14 cellular contexts compared by ENCODE assay signal in genomic region chr13:97266328-97266727, GRCh38. TPM values are rescaled to one million over a fixed set of nuclear protein-coding genes. Genes with fewer than 3 reads are reported as not detected.
DNase-seq lines count a peak whose midpoint lies in the region; TF ChIP-seq lines count a peak whose summit lies in the region.
"Had no signal": no experiment of that assay in that cellular context is flagged by ENCODE, and none has a peak within 500 bp of the region (broad histone marks: within the 10 kb centered on the region; RNA-seq: fewer than 3 reads in every experiment).

No MANE protein-coding gene starts in this region.

- no peak for TF ChIP-seq POLR2A in esophagus muscularis mucosa (IDR thresholded peaks at IDR 0.05; ENCODE audit: low read depth)

- no peak for TF ChIP-seq EP300 in esophagus muscularis mucosa (IDR thresholded peaks at IDR 0.05)

- no peaks in the 10 kb centered on the region for H3K9me3 ChIP-seq in esophagus muscularis mucosa

- H3K27me3 ChIP-seq in esophagus muscularis mucosa (no peaks in the 10 kb centered on the region), rectal smooth muscle tissue (ENCODE audit: control insufficient read depth, insufficient read depth, low read length) (no peaks in the 10 kb centered on the region)

- peaks cover 0 to 4% (median 0%) of the 10 kb centered on the region in 4 donors for H3K36me3 ChIP-seq in esophagus muscularis mucosa
- no peaks in the 10 kb centered on the region for H3K36me3 ChIP-seq in rectal smooth muscle tissue (ENCODE audit: control insufficient read depth, insufficient read depth, low read length)

- H3K4me1 ChIP-seq in esophagus muscularis mucosa (peaks cover 65 to 97% (median 91%) of the 10 kb centered on the region in 4 donors), rectal smooth muscle tissue (ENCODE audit: control insufficient read depth, insufficient read depth, low read length) (peaks cover 28% of the 10 kb centered on the region)

- H3K4me3 ChIP-seq in esophagus muscularis mucosa = peak overlapping the region in 1 of 4 donors; percentile 22
- no peak overlapping the region for H3K4me3 ChIP-seq in rectal smooth muscle tissue (ENCODE audit: low read length)
- H3K4me3 ChIP-seq: K562, SK-N-MC had no signal

- TF ChIP-seq CTCF in esophagus muscularis mucosa (IDR thresholded peaks at IDR 0.05) = no peak

- WGBS in esophagus muscularis mucosa = 54% methylated on average over 8 of the region's 8 CpGs

- peak; percentile 90 for DNase-seq in DMS79 treated with DMSO at 0.1 percent for 48 hours (lab: John Stamatoyannopoulos, UW)
- peak; percentile 71 for DNase-seq in NCI-H524 treated with DMSO at 0.1 percent for 48 hours (lab: John Stamatoyannopoulos, UW)
- DNase-seq in esophagus muscularis mucosa (ENCODE audit: extremely low spot score) = no peak
- DNase-seq in activated naive CD4-positive, alpha-beta T cell treated with anti-CD3 and anti-CD28 coated beads, Interleukin-2, amount 50 U/mL, for 16 hours = no peak
- no peak for DNase-seq in amygdala (lab: John Stamatoyannopoulos, UW)
- DNase-seq in NCI-H1092 (lab: John Stamatoyannopoulos, UW) = no peak
- DNase-seq in T-helper 1 cell = no peak
- DNase-seq: NCI-H1105; posterior cingulate gyrus; stimulated activated CD4-positive, alpha-beta T cell treated with anti-CD3 and anti-CD28 coated beads, Interleukin-12 subunit alpha, Interleukin-12 subunit beta, amount 100 ng/mL, for 4 hours; stimulated activated naive CD4-positive, alpha-beta T cell treated with Interleukin-2 at 50 U/mL for 16 hours had no signal

- intact Hi-C loops in esophagus muscularis mucosa (cut with DNase I) = no loop called here

- H3K9ac ChIP-seq in rectal smooth muscle tissue (ENCODE audit: low read length) = no peak overlapping the region

- H3K27ac ChIP-seq in esophagus muscularis mucosa (replicated peaks in 1 of 4) (peak overlapping the region; percentile 56 to 79 (median 64)), rectal smooth muscle tissue (ENCODE audit: low read depth, low read length) (peak overlapping the region; percentile 28)
- H3K27ac ChIP-seq: SK-N-MC had no signal

RNA-seq across cellular contexts. Expression of gene MBNL2, which starts 44.2 kb away (rescaled TPM):
- 100 to 1,000 TPM in 2 of 4 donors, 10 to 100 TPM in 2; 92.8 to 132 (median 101) TPM for total RNA-seq in esophagus muscularis mucosa

Comparison
In these comparisons a context has a peak if more than half of its experiments do, and no peak if none do; other contexts are left out.
1. DNase-seq: peak in DMS79 treated with DMSO at 0.1 percent for 48 hours (single experiment) and NCI-H524 treated with DMSO at 0.1 percent for 48 hours (single experiment); none in esophagus muscularis mucosa (single experiment), activated naive CD4-positive, alpha-beta T cell treated with anti-CD3 and anti-CD28 coated beads, Interleukin-2, amount 50 U/mL, for 16 hours (single experiment), amygdala (0 of 56), NCI-H1092 (single experiment) and T-helper 1 cell (0 of 5).